In the genomic region with DNA sequence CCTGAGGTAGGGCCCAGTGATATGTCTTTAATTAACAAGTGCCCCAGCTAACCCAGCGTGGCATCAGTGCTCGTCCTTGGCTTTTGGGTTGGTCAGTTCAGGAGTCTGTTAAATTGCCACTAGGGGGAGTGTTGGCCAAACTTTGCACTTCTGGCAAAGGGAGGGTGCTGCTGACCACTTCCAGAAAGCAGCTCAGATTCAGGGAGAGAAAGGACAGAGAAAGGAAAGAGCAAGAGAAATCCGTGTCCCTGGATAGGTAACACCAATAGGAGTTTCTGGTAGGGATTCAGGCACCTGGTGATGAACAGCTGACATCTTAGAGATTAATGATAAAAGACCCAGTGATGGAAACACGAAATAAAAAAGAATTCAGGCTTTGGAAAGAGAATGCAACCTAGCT, we compare ENCODE assay signal across 1 cellular context.
TF ChIP-seq lines count a peak whose summit lies in the region.

No MANE protein-coding gene starts in this region.

TF ChIP-seq in HepG2, 621 proteins besides CTCF, POLR2A, EP300 and RAD21 (continued from another document and continues in another):
- TF ChIP-seq, protein P1, sequence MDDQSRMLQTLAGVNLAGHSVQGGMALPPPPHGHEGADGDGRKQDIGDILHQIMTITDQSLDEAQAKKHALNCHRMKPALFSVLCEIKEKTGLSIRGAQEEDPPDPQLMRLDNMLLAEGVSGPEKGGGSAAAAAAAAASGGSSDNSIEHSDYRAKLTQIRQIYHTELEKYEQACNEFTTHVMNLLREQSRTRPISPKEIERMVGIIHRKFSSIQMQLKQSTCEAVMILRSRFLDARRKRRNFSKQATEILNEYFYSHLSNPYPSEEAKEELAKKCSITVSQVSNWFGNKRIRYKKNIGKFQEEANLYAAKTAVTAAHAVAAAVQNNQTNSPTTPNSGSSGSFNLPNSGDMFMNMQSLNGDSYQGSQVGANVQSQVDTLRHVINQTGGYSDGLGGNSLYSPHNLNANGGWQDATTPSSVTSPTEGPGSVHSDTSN (CRISPR knock-in tag; IDR thresholded peaks at IDR 0.05; ENCODE audit: borderline replicate concordance): no peak
- TF ChIP-seq, protein P2, sequence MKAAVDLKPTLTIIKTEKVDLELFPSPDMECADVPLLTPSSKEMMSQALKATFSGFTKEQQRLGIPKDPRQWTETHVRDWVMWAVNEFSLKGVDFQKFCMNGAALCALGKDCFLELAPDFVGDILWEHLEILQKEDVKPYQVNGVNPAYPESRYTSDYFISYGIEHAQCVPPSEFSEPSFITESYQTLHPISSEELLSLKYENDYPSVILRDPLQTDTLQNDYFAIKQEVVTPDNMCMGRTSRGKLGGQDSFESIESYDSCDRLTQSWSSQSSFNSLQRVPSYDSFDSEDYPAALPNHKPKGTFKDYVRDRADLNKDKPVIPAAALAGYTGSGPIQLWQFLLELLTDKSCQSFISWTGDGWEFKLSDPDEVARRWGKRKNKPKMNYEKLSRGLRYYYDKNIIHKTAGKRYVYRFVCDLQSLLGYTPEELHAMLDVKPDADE (CRISPR knock-in tag; IDR thresholded peaks at IDR 0.05): no peak
- TF ChIP-seq NFE2 (CRISPR knock-in tag; IDR thresholded peaks at IDR 0.05) (no peak), ZNF790 (CRISPR knock-in tag; IDR thresholded peaks at IDR 0.05; ENCODE audit: borderline replicate concordance) (no peak), ZNF652 (CRISPR knock-in tag; IDR thresholded peaks at IDR 0.05; ENCODE audit: borderline replicate concordance, low read depth) (0 out of 2 replicates have a peak, but pooled peaks have one; percentile 7), MYNN (CRISPR knock-in tag; IDR thresholded peaks at IDR 0.05; ENCODE audit: low read depth) (no peak), KLF13 (CRISPR knock-in tag; IDR thresholded peaks at IDR 0.05) (no peak), ATF7-NPFF (CRISPR knock-in tag; IDR thresholded peaks at IDR 0.05; ENCODE audit: low read depth) (no peak), SP1 (IDR thresholded peaks at IDR 0.05) (no peak), SP1 (CRISPR knock-in tag; IDR thresholded peaks at IDR 0.05) (no peak), AKAP8 (CRISPR knock-in tag; IDR thresholded peaks at IDR 0.05) (no peak), TBX2 (CRISPR knock-in tag; IDR thresholded peaks at IDR 0.05; ENCODE audit: borderline replicate concordance) (no peak), ZSCAN22 (CRISPR knock-in tag; IDR thresholded peaks at IDR 0.05) (no peak), ZNF670 (CRISPR knock-in tag; IDR thresholded peaks at IDR 0.05; ENCODE audit: borderline replicate concordance) (no peak), HNF4A (CRISPR knock-in tag; IDR thresholded peaks at IDR 0.05) (peak; percentile 53), CBX5 (CRISPR knock-in tag; IDR thresholded peaks at IDR 0.05; ENCODE audit: borderline replicate concordance) (0 out of 2 replicates have a peak, but pooled peaks have one; percentile 72), ZSCAN9 (CRISPR knock-in tag; IDR thresholded peaks at IDR 0.05; ENCODE audit: borderline replicate concordance) (no peak), NFE2L1 (CRISPR knock-in tag; IDR thresholded peaks at IDR 0.05; ENCODE audit: borderline replicate concordance) (no peak), EED (CRISPR knock-in tag; IDR thresholded peaks at IDR 0.05) (no peak), RFX3 (CRISPR knock-in tag; IDR thresholded peaks at IDR 0.05) (no peak), PRMT3 (CRISPR knock-in tag; IDR thresholded peaks at IDR 0.05; ENCODE audit: borderline replicate concordance, low read depth) (no peak), ISX (CRISPR knock-in tag; conservative IDR thresholded peaks at IDR 0.05) (no peak), KLF16 (CRISPR knock-in tag; IDR thresholded peaks at IDR 0.05) (0 out of 4 replicates have a peak, but pooled peaks of 1 of the 2 experiments have one; percentile 27), RORA (CRISPR knock-in tag; IDR thresholded peaks at IDR 0.05) (no peak), TGIF2 (CRISPR knock-in tag; IDR thresholded peaks at IDR 0.05) (no peak), ZNF773 (CRISPR knock-in tag; IDR thresholded peaks at IDR 0.05; ENCODE audit: borderline replicate concordance) (no peak), RBM22 (optimal IDR thresholded peaks at IDR 0.05; ENCODE audit: low read length) (no peak), ZNF253 (CRISPR knock-in tag; IDR thresholded peaks at IDR 0.05; ENCODE audit: borderline replicate concordance) (no peak), ETV6 (CRISPR knock-in tag; conservative IDR thresholded peaks at IDR 0.05) (no peak), ZNF33A (CRISPR knock-in tag; IDR thresholded peaks at IDR 0.05; ENCODE audit: borderline replicate concordance) (no peak), ZNF232 (CRISPR knock-in tag; IDR thresholded peaks at IDR 0.05; ENCODE audit: borderline replicate concordance) (0 out of 2 replicates have a peak, but pooled peaks have one; percentile 31), SMAD3 (CRISPR knock-in tag; IDR thresholded peaks at IDR 0.05) (no peak), SRSF4 (IDR thresholded peaks at IDR 0.05; ENCODE audit: low read depth, low read length, poor library complexity, severe bottlenecking) (no peak), ZNF3 (CRISPR knock-in tag; IDR thresholded peaks at IDR 0.05) (no peak), GZF1 (CRISPR knock-in tag; IDR thresholded peaks at IDR 0.05) (no peak), NCOA2 (CRISPR knock-in tag; IDR thresholded peaks at IDR 0.05) (no peak), TCF12 (IDR thresholded peaks at IDR 0.05) (no peak), TCF12 (CRISPR knock-in tag; IDR thresholded peaks at IDR 0.05) (no peak), ZNF160 (CRISPR knock-in tag; IDR thresholded peaks at IDR 0.05) (no peak), CBX1 (IDR thresholded peaks at IDR 0.05; ENCODE audit: low read depth) (no peak)
- TF ChIP-seq, protein P3, sequence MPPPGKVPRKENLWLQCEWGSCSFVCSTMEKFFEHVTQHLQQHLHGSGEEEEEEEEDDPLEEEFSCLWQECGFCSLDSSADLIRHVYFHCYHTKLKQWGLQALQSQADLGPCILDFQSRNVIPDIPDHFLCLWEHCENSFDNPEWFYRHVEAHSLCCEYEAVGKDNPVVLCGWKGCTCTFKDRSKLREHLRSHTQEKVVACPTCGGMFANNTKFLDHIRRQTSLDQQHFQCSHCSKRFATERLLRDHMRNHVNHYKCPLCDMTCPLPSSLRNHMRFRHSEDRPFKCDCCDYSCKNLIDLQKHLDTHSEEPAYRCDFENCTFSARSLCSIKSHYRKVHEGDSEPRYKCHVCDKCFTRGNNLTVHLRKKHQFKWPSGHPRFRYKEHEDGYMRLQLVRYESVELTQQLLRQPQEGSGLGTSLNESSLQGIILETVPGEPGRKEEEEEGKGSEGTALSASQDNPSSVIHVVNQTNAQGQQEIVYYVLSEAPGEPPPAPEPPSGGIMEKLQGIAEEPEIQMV (CRISPR knock-in tag; IDR thresholded peaks at IDR 0.05; ENCODE audit: low read depth): no peak
- TF ChIP-seq, protein P4, sequence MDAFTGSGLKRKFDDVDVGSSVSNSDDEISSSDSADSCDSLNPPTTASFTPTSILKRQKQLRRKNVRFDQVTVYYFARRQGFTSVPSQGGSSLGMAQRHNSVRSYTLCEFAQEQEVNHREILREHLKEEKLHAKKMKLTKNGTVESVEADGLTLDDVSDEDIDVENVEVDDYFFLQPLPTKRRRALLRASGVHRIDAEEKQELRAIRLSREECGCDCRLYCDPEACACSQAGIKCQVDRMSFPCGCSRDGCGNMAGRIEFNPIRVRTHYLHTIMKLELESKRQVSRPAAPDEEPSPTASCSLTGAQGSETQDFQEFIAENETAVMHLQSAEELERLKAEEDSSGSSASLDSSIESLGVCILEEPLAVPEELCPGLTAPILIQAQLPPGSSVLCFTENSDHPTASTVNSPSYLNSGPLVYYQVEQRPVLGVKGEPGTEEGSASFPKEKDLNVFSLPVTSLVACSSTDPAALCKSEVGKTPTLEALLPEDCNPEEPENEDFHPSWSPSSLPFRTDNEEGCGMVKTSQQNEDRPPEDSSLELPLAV (CRISPR knock-in tag; conservative IDR thresholded peaks at IDR 0.05; ENCODE audit: low read depth): no peak
- TF ChIP-seq, protein P5, sequence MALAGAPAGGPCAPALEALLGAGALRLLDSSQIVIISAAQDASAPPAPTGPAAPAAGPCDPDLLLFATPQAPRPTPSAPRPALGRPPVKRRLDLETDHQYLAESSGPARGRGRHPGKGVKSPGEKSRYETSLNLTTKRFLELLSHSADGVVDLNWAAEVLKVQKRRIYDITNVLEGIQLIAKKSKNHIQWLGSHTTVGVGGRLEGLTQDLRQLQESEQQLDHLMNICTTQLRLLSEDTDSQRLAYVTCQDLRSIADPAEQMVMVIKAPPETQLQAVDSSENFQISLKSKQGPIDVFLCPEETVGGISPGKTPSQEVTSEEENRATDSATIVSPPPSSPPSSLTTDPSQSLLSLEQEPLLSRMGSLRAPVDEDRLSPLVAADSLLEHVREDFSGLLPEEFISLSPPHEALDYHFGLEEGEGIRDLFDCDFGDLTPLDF (CRISPR knock-in tag; IDR thresholded peaks at IDR 0.05): no peak
- TF ChIP-seq, protein P6, sequence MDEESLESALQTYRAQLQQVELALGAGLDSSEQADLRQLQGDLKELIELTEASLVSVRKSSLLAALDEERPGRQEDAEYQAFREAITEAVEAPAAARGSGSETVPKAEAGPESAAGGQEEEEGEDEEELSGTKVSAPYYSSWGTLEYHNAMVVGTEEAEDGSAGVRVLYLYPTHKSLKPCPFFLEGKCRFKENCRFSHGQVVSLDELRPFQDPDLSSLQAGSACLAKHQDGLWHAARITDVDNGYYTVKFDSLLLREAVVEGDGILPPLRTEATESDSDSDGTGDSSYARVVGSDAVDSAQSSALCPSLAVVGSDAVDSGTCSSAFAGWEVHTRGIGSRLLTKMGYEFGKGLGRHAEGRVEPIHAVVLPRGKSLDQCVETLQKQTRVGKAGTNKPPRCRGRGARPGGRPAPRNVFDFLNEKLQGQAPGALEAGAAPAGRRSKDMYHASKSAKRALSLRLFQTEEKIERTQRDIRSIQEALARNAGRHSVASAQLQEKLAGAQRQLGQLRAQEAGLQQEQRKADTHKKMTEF (CRISPR knock-in tag; IDR thresholded peaks at IDR 0.05): no peak
- TF ChIP-seq, protein P7, sequence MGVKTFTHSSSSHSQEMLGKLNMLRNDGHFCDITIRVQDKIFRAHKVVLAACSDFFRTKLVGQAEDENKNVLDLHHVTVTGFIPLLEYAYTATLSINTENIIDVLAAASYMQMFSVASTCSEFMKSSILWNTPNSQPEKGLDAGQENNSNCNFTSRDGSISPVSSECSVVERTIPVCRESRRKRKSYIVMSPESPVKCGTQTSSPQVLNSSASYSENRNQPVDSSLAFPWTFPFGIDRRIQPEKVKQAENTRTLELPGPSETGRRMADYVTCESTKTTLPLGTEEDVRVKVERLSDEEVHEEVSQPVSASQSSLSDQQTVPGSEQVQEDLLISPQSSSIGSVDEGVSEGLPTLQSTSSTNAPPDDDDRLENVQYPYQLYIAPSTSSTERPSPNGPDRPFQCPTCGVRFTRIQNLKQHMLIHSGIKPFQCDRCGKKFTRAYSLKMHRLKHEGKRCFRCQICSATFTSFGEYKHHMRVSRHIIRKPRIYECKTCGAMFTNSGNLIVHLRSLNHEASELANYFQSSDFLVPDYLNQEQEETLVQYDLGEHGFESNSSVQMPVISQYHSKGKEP (CRISPR knock-in tag; IDR thresholded peaks at IDR 0.05): no peak
- TF ChIP-seq, protein P8, sequence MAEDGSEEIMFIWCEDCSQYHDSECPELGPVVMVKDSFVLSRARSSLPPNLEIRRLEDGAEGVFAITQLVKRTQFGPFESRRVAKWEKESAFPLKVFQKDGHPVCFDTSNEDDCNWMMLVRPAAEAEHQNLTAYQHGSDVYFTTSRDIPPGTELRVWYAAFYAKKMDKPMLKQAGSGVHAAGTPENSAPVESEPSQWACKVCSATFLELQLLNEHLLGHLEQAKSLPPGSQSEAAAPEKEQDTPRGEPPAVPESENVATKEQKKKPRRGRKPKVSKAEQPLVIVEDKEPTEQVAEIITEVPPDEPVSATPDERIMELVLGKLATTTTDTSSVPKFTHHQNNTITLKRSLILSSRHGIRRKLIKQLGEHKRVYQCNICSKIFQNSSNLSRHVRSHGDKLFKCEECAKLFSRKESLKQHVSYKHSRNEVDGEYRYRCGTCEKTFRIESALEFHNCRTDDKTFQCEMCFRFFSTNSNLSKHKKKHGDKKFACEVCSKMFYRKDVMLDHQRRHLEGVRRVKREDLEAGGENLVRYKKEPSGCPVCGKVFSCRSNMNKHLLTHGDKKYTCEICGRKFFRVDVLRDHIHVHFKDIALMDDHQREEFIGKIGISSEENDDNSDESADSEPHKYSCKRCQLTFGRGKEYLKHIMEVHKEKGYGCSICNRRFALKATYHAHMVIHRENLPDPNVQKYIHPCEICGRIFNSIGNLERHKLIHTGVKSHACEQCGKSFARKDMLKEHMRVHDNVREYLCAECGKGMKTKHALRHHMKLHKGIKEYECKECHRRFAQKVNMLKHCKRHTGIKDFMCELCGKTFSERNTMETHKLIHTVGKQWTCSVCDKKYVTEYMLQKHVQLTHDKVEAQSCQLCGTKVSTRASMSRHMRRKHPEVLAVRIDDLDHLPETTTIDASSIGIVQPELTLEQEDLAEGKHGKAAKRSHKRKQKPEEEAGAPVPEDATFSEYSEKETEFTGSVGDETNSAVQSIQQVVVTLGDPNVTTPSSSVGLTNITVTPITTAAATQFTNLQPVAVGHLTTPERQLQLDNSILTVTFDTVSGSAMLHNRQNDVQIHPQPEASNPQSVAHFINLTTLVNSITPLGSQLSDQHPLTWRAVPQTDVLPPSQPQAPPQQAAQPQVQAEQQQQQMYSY (CRISPR knock-in tag; IDR thresholded peaks at IDR 0.05): no peak
- TF ChIP-seq, protein P9, sequence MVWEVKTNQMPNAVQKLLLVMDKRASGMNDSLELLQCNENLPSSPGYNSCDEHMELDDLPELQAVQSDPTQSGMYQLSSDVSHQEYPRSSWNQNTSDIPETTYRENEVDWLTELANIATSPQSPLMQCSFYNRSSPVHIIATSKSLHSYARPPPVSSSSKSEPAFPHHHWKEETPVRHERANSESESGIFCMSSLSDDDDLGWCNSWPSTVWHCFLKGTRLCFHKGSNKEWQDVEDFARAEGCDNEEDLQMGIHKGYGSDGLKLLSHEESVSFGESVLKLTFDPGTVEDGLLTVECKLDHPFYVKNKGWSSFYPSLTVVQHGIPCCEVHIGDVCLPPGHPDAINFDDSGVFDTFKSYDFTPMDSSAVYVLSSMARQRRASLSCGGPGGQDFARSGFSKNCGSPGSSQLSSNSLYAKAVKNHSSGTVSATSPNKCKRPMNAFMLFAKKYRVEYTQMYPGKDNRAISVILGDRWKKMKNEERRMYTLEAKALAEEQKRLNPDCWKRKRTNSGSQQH (CRISPR knock-in tag; IDR thresholded peaks at IDR 0.05; ENCODE audit: low read depth): no peak
- TF ChIP-seq, protein P10, sequence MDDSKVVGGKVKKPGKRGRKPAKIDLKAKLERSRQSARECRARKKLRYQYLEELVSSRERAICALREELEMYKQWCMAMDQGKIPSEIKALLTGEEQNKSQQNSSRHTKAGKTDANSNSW (CRISPR knock-in tag; IDR thresholded peaks at IDR 0.05; ENCODE audit: borderline replicate concordance): no peak
- TF ChIP-seq, protein P11, sequence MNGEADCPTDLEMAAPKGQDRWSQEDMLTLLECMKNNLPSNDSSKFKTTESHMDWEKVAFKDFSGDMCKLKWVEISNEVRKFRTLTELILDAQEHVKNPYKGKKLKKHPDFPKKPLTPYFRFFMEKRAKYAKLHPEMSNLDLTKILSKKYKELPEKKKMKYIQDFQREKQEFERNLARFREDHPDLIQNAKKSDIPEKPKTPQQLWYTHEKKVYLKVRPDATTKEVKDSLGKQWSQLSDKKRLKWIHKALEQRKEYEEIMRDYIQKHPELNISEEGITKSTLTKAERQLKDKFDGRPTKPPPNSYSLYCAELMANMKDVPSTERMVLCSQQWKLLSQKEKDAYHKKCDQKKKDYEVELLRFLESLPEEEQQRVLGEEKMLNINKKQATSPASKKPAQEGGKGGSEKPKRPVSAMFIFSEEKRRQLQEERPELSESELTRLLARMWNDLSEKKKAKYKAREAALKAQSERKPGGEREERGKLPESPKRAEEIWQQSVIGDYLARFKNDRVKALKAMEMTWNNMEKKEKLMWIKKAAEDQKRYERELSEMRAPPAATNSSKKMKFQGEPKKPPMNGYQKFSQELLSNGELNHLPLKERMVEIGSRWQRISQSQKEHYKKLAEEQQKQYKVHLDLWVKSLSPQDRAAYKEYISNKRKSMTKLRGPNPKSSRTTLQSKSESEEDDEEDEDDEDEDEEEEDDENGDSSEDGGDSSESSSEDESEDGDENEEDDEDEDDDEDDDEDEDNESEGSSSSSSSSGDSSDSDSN (CRISPR knock-in tag; IDR thresholded peaks at IDR 0.05): no peak
